Comparison of ENCODE assay signal across 15 cellular contexts in genomic region chr7:113657603-113658002, GRCh38.
DNase-seq lines count a peak whose midpoint lies in the region; ATAC-seq and TF ChIP-seq lines count a peak whose summit lies in the region.
"Had no signal": no experiment of that assay in that cellular context is flagged by ENCODE, and none has a peak within 500 bp of the region (broad histone marks: within the 10 kb centered on the region; RNA-seq: fewer than 3 reads in every experiment).

No MANE protein-coding gene starts in this region.

- H3K27me3 Mint-ChIP-seq in endothelial cell (ENCODE audit: unreplicated experiment): no peaks in the 10 kb centered on the region
- no peaks in the 10 kb centered on the region for H3K27me3 Mint-ChIP-seq in activated CD8-positive, alpha-beta T cell treated with anti-CD3 and anti-CD28 coated beads for 36 hours
- H3K27me3 Mint-ChIP-seq: T-cell had no signal

- no peaks in the 10 kb centered on the region for H3K36me3 Mint-ChIP-seq in endothelial cell (ENCODE audit: low read depth, unreplicated experiment)
- no peaks in the 10 kb centered on the region for H3K36me3 Mint-ChIP-seq in activated CD8-positive, alpha-beta T cell treated with anti-CD3 and anti-CD28 coated beads for 36 hours (ENCODE audit: low read depth)
- H3K36me3 Mint-ChIP-seq: T-cell had no signal

- TF ChIP-seq CTCF in endothelial cell (IDR thresholded peaks at IDR 0.05; ENCODE audit: unreplicated experiment): no peak
- no peak for TF ChIP-seq CTCF in activated CD8-positive, alpha-beta T cell treated with anti-CD3 and anti-CD28 coated beads for 36 hours (IDR thresholded peaks at IDR 0.05)

- H3K4me1 Mint-ChIP-seq in endothelial cell (ENCODE audit: unreplicated experiment): no peaks in the 10 kb centered on the region
- H3K4me1 Mint-ChIP-seq in activated CD8-positive, alpha-beta T cell treated with anti-CD3 and anti-CD28 coated beads for 36 hours (ENCODE audit: low read depth): no peaks in the 10 kb centered on the region
- H3K4me1 Mint-ChIP-seq: T-cell had no signal

- no peak overlapping the region for H3K27ac ChIP-seq in ACC112 (ENCODE audit: low read depth, low read length)
- H3K27ac ChIP-seq: prostate gland had no signal

- CTCF ChIA-PET in activated CD8-positive, alpha-beta T cell treated with anti-CD3 and anti-CD28 coated beads for 36 hours (lab: Charles Lee): no interaction called here

- H3K27me3 ChIP-seq in ACC112 (ENCODE audit: insufficient read depth, low read length): no peaks in the 10 kb centered on the region

- no peak for DNase-seq in endothelial cell (ENCODE audit: low spot score)
- DNase-seq in NCI-H1092 (lab: John Stamatoyannopoulos, UW): no peak
- DNase-seq in DMS 273 treated with DMSO at 0.1 percent for 48 hours (lab: John Stamatoyannopoulos, UW): no peak
- DNase-seq in activated CD8-positive, alpha-beta T cell treated with anti-CD3 and anti-CD28 coated beads for 36 hours: no peak
- DNase-seq: amniotic stem cell; effector CD4-positive, alpha-beta T cell; GF-D8; stimulated activated CD4-positive, alpha-beta T cell treated with anti-CD3 and anti-CD28 coated beads, Interleukin-4, amount 100 ng/mL, for 4 hours; substantia nigra; T-cell had no signal

- H3K4me3 ChIP-seq in ACC112 (ENCODE audit: low read depth, low read length): peak overlapping the region; percentile 56
- H3K4me3 ChIP-seq: prostate gland had no signal

- no peak overlapping the region for H3K4me3 Mint-ChIP-seq in endothelial cell (ENCODE audit: unreplicated experiment)
- H3K4me3 Mint-ChIP-seq in activated CD8-positive, alpha-beta T cell treated with anti-CD3 and anti-CD28 coated beads for 36 hours: no peak overlapping the region
- H3K4me3 Mint-ChIP-seq: T-cell had no signal

- H3K36me3 ChIP-seq in ACC112 (ENCODE audit: insufficient read depth, low read length): no peaks in the 10 kb centered on the region
- H3K36me3 ChIP-seq: prostate gland had no signal

- POLR2A ChIA-PET in activated CD8-positive, alpha-beta T cell treated with anti-CD3 and anti-CD28 coated beads for 36 hours (lab: Charles Lee): no interaction called here

- H3K79me2 ChIP-seq in ACC112 (ENCODE audit: control insufficient read depth, insufficient read depth, low read length, unreplicated experiment): no peaks in the 10 kb centered on the region

- ATAC-seq in GM19328 (IDR thresholded peaks at IDR 0.05; ENCODE audit: unreplicated experiment): peak; percentile 78
- ATAC-seq in HG02642 (IDR thresholded peaks at IDR 0.05; ENCODE audit: poor library complexity, unreplicated experiment): peak; percentile 84
- peak; percentile 96 for ATAC-seq in HG03457 (IDR thresholded peaks at IDR 0.05; ENCODE audit: unreplicated experiment)
- ATAC-seq in activated CD8-positive, alpha-beta T cell treated with anti-CD3 and anti-CD28 coated beads for 36 hours: no peak
- ATAC-seq: T-cell had no signal

- peaks cover 3% of the 10 kb centered on the region for H3K4me1 ChIP-seq in ACC112 (ENCODE audit: control insufficient read depth, insufficient read depth, low read length, unreplicated experiment)
- H3K4me1 ChIP-seq: prostate gland had no signal

- peak overlapping the region; percentile 50 for H2AFZ ChIP-seq in ACC112 (ENCODE audit: low read length, unreplicated experiment)

- H3K9me3 Mint-ChIP-seq in endothelial cell (ENCODE audit: unreplicated experiment): no peaks in the 10 kb centered on the region
- no peaks in the 10 kb centered on the region for H3K9me3 Mint-ChIP-seq in activated CD8-positive, alpha-beta T cell treated with anti-CD3 and anti-CD28 coated beads for 36 hours
- H3K9me3 Mint-ChIP-seq: T-cell had no signal

- H3K27ac Mint-ChIP-seq in endothelial cell (ENCODE audit: unreplicated experiment): no peak overlapping the region
- no peak overlapping the region for H3K27ac Mint-ChIP-seq in activated CD8-positive, alpha-beta T cell treated with anti-CD3 and anti-CD28 coated beads for 36 hours
- H3K27ac Mint-ChIP-seq: T-cell had no signal

- intact Hi-C loops in activated CD8-positive, alpha-beta T cell treated with anti-CD3 and anti-CD28 coated beads for 36 hours (cut with micrococcal nuclease): no loop called here
